Comparison of ENCODE assay signal across 22 cellular contexts in genomic region chr16:27491894-27492587, GRCh38. TPM values are rescaled to one million over a fixed set of nuclear protein-coding genes. Genes with fewer than 3 reads are reported as not detected.
DNase-seq lines count a peak whose midpoint lies in the region; ATAC-seq and TF ChIP-seq lines count a peak whose summit lies in the region.
"Had no signal": no experiment of that assay in that cellular context is flagged by ENCODE, and none has a peak within 500 bp of the region (broad histone marks: within the 10 kb centered on the region; RNA-seq: fewer than 3 reads in every experiment).

No MANE protein-coding gene starts in this region.

- no peak overlapping the region for H3K4me3 ChIP-seq in GM23338
- no peak overlapping the region for H3K4me3 ChIP-seq in trophoblast cell (ENCODE audit: low read depth, low read length)
- H3K4me3 ChIP-seq: K562, sigmoid colon had no signal

- H3K4me3 Mint-ChIP-seq in GM23338 (no peak overlapping the region), WTC11 (no peak overlapping the region)
- no peak overlapping the region for H3K4me3 Mint-ChIP-seq in activated CD4-positive, alpha-beta T cell treated with anti-CD3 and anti-CD28 coated beads for 36 hours
- H3K4me3 Mint-ChIP-seq: T-helper 1 cell treated with Interleukin-12 subunit alpha and Interleukin-12 subunit beta and Interleukin-4 antibody, amounts not matched to agents 30 μg/mL and 1 μg/mL, for 36 hours had no signal

- WGBS in trophoblast cell (ENCODE audit: extremely low coverage, insufficient coverage, insufficient read length) = no CpG with 5 or more reads among the region's 16 CpGs

- no peak overlapping the region for H3K18ac ChIP-seq in trophoblast cell (ENCODE audit: low read length)

- CTCF ChIA-PET in WTC11 (lab: Charles Lee) = no interaction called here
- CTCF ChIA-PET in activated CD4-positive, alpha-beta T cell treated with anti-CD3 and anti-CD28 coated beads for 36 hours (lab: Charles Lee) = no interaction called here

- H3K27me3 ChIP-seq in GM23338 (ENCODE audit: insufficient read depth) = no peaks in the 10 kb centered on the region
- H3K27me3 ChIP-seq in trophoblast cell (ENCODE audit: insufficient read depth, low read length) = no peaks in the 10 kb centered on the region
- H3K27me3 ChIP-seq: sigmoid colon had no signal

- intact Hi-C loops in left ventricle myocardium superior (cut with micrococcal nuclease) = no loop called here
- intact Hi-C loops in activated CD4-positive, alpha-beta T cell treated with anti-CD3 and anti-CD28 coated beads for 36 hours (cut with DNase I, micrococcal nuclease) = no loop called here

- no peak overlapping the region for H2BK5ac ChIP-seq in trophoblast cell (ENCODE audit: low read depth, low read length, poor library complexity)

- no peak for TF ChIP-seq CTCF in GM23338 (conservative IDR thresholded peaks at IDR 0.05; ENCODE audit: low read depth in 2 of 2)
- no peak for TF ChIP-seq CTCF in WTC11 (IDR thresholded peaks at IDR 0.05)

- H2AFZ ChIP-seq in GM23338 (no peak overlapping the region), trophoblast cell (ENCODE audit: insufficient read depth, low read length, poor library complexity) (no peak overlapping the region)

- H3K4me2 ChIP-seq in GM23338 = no peak overlapping the region
- no peak overlapping the region for H3K4me2 ChIP-seq in trophoblast cell (ENCODE audit: low read length)

- no peak overlapping the region for H2AK5ac ChIP-seq in trophoblast cell (ENCODE audit: low read length)

- H3K27me3 Mint-ChIP-seq in GM23338 (ENCODE audit: insufficient read depth, low read depth, poor library complexity) = peaks cover 4% of the 10 kb centered on the region
- H3K27me3 Mint-ChIP-seq in WTC11 (ENCODE audit: low read depth) = no peaks in the 10 kb centered on the region
- H3K27me3 Mint-ChIP-seq in activated CD4-positive, alpha-beta T cell treated with anti-CD3 and anti-CD28 coated beads for 36 hours = no peaks in the 10 kb centered on the region

- no peaks in the 10 kb centered on the region; the same call in none of the 2 replicates for H4K20me1 ChIP-seq in GM23338 (replicated peaks; ENCODE audit: insufficient read depth)

- H3K9me2 ChIP-seq in GM23338 (ENCODE audit: insufficient read depth) = no peaks in the 10 kb centered on the region

- no peak overlapping the region for H3K9ac ChIP-seq in trophoblast cell (ENCODE audit: low read length)

- H3K9me3 Mint-ChIP-seq in GM23338 (no peaks in the 10 kb centered on the region), WTC11 (no peaks in the 10 kb centered on the region)
- no peaks in the 10 kb centered on the region for H3K9me3 Mint-ChIP-seq in activated CD4-positive, alpha-beta T cell treated with anti-CD3 and anti-CD28 coated beads for 36 hours (ENCODE audit: low read depth)
- H3K9me3 Mint-ChIP-seq: T-helper 1 cell treated with Interleukin-12 subunit alpha and Interleukin-12 subunit beta and Interleukin-4 antibody, amounts not matched to agents 30 μg/mL and 1 μg/mL, for 36 hours had no signal

- peaks cover 31% of the 10 kb centered on the region for H3K36me3 ChIP-seq in GM23338 (ENCODE audit: insufficient read depth)
- H3K36me3 ChIP-seq in trophoblast cell (ENCODE audit: control insufficient read depth in 1 of 2, insufficient read depth in 2 of 2, low read length in 2 of 2) = peaks cover 65 to 72% of the 10 kb centered on the region in 2 experiments

- H3K23ac ChIP-seq in trophoblast cell (ENCODE audit: low read length) = no peak overlapping the region

- no peak overlapping the region for H3K14ac ChIP-seq in trophoblast cell (ENCODE audit: low read length)

- H2BK12ac ChIP-seq in trophoblast cell (ENCODE audit: low read length) = no peak overlapping the region

- POLR2A ChIA-PET in WTC11 (lab: Charles Lee) = no interaction called here
- POLR2A ChIA-PET in activated CD4-positive, alpha-beta T cell treated with anti-CD3 and anti-CD28 coated beads for 36 hours (lab: Charles Lee) = no interaction called here

- H4K12ac ChIP-seq in trophoblast cell (ENCODE audit: low read depth, low read length) = no peak overlapping the region

- no peak overlapping the region for H3K27ac ChIP-seq in GM23338 (ENCODE audit: low read depth)
- H3K27ac ChIP-seq in trophoblast cell (ENCODE audit: low read depth, low read length) = no peak overlapping the region
- H3K27ac ChIP-seq: VCaP had no signal

- H3F3A ChIP-seq in GM23338 (replicated peaks; ENCODE audit: low read depth) = no peaks in the 10 kb centered on the region

- H4K91ac ChIP-seq in trophoblast cell (ENCODE audit: low read depth, low read length) = no peak overlapping the region

- no peak overlapping the region for H4K8ac ChIP-seq in trophoblast cell (ENCODE audit: low read depth, low read length)

- H3K79me1 ChIP-seq in trophoblast cell (ENCODE audit: low read length) = no peaks in the 10 kb centered on the region

- peaks cover 82% of the 10 kb centered on the region for H3K36me3 Mint-ChIP-seq in GM23338 (ENCODE audit: low read depth)
- peaks cover 59% of the 10 kb centered on the region for H3K36me3 Mint-ChIP-seq in WTC11
- peaks cover 30% of the 10 kb centered on the region for H3K36me3 Mint-ChIP-seq in activated CD4-positive, alpha-beta T cell treated with anti-CD3 and anti-CD28 coated beads for 36 hours (ENCODE audit: low read depth)

- ATAC-seq in GM23338 (no peak), WTC11 (no peak), left ventricle myocardium superior (peak; percentile 51), GM18517 (IDR thresholded peaks at IDR 0.05; ENCODE audit: unreplicated experiment) (no peak)
- no peak for ATAC-seq in activated CD4-positive, alpha-beta T cell treated with anti-CD3 and anti-CD28 coated beads for 36 hours
- ATAC-seq: K562 had no signal

- H3K79me2 ChIP-seq in GM23338 (replicated peaks; ENCODE audit: insufficient read depth) = no peaks in the 10 kb centered on the region
- H3K79me2 ChIP-seq in trophoblast cell (ENCODE audit: control insufficient read depth, insufficient read depth, low read length, poor library complexity) = no peaks in the 10 kb centered on the region

- no peak overlapping the region for H2BK120ac ChIP-seq in trophoblast cell (ENCODE audit: insufficient read depth, low read length, poor library complexity)

- H3K4me1 ChIP-seq in GM23338 (ENCODE audit: insufficient read depth) = no peaks in the 10 kb centered on the region
- peaks cover 0 to 5% of the 10 kb centered on the region in 2 experiments for H3K4me1 ChIP-seq in trophoblast cell (ENCODE audit: control insufficient read depth in 1 of 2, insufficient read depth in 2 of 2, low read length in 2 of 2)
- H3K4me1 ChIP-seq: sigmoid colon had no signal

- H3K4me1 Mint-ChIP-seq in GM23338 = no peaks in the 10 kb centered on the region
- H3K4me1 Mint-ChIP-seq in WTC11 = no peaks in the 10 kb centered on the region
- H3K4me1 Mint-ChIP-seq in activated CD4-positive, alpha-beta T cell treated with anti-CD3 and anti-CD28 coated beads for 36 hours = no peaks in the 10 kb centered on the region

- H3K4ac ChIP-seq in trophoblast cell (ENCODE audit: low read depth, low read length) = no peak overlapping the region

- H3K27ac Mint-ChIP-seq in GM23338 (peak overlapping the region; percentile 78; the same call in 1 of the 2 replicates), WTC11 (peak overlapping the region; percentile 5; the same call in 1 of the 2 replicates)
- no peak overlapping the region for H3K27ac Mint-ChIP-seq in activated CD4-positive, alpha-beta T cell treated with anti-CD3 and anti-CD28 coated beads for 36 hours
- H3K27ac Mint-ChIP-seq: T-helper 1 cell treated with Interleukin-12 subunit alpha and Interleukin-12 subunit beta and Interleukin-4 antibody, amounts not matched to agents 30 μg/mL and 1 μg/mL, for 36 hours had no signal

- H3K9me3 ChIP-seq in trophoblast cell (ENCODE audit: insufficient read depth, low read depth, low read length) = peaks cover 2% of the 10 kb centered on the region
- H3K9me3 ChIP-seq: sigmoid colon had no signal

- DNase-seq in GM23338 (ENCODE audit: low spot score) = no peak
- DNase-seq in WTC11 (ENCODE audit: low spot score) = no peak
- DNase-seq in left ventricle myocardium superior = no peak
- DNase-seq in trophoblast cell = peak; percentile 60 to 66
- no peak for DNase-seq in activated CD4-positive, alpha-beta T cell treated with anti-CD3 and anti-CD28 coated beads for 36 hours
- DNase-seq in HT-29 (ENCODE audit: low spot score) = no peak
- DNase-seq in NCI-H1694 (lab: John Stamatoyannopoulos, UW) = no peak
- DNase-seq: activated CD8-positive, alpha-beta memory T cell treated with anti-CD3 and anti-CD28 coated beads for 24 hours; central memory CD4-positive, alpha-beta T cell; effector memory CD4-positive, alpha-beta T cell; H7; hippocampal formation; midbrain; NCI-H2029; NCI-H510A; SHP77 treated with DMSO at 0.1 percent for 48 hours; sigmoid colon; stimulated activated CD4-positive, alpha-beta T cell treated with anti-CD3 and anti-CD28 coated beads, Interleukin-1b, Interleukin-23, amount 100 ng/mL, for 48 hours had no signal

TF ChIP-seq in GM23338, 12 proteins besides CTCF, POLR2A, EP300 and RAD21 (continues in another document):
- TF ChIP-seq JUNB (IDR thresholded peaks at IDR 0.05; ENCODE audit: unreplicated experiment) = no peak
- TF ChIP-seq EZH2 (IDR thresholded peaks at IDR 0.05; ENCODE audit: low read depth, unreplicated experiment) = no peak
- no peak for TF ChIP-seq ZNF114 (CRISPR knock-in tag; IDR thresholded peaks at IDR 0.05)
- TF ChIP-seq EZH2phosphoT487 (IDR thresholded peaks at IDR 0.05; ENCODE audit: unreplicated experiment) = no peak
- no peak for TF ChIP-seq ZNF331 (CRISPR knock-in tag; IDR thresholded peaks at IDR 0.05; ENCODE audit: low read depth)

TF ChIP-seq in WTC11, 78 proteins besides CTCF, POLR2A, EP300 and RAD21:
- TF ChIP-seq SP1 (CRISPR knock-in tag; conservative IDR thresholded peaks at IDR 0.05) = no peak
TF ChIP-seq in WTC11: peak in this region for 0.

RNA-seq across cellular contexts. Expression of gene GTF3C1, which starts 57.7 kb away (rescaled TPM):
- 138 and 141 TPM in 2 replicates for total RNA-seq in GM23338 (2014; rRNA removed; shearing (Covaris generic))
- polyA plus RNA-seq in GM23338 (2016; fragmentation: Nextera tagmentation; extraction: Ambion mirVana) = 78.5 and 90.6 TPM in 2 replicates
- total RNA-seq in WTC11 (2021) (116 to 146 TPM (median 118 TPM) in 3 replicates), left ventricle myocardium superior (56.4 TPM)
- 39.8 and 43.4 TPM in 2 replicates for polyA plus RNA-seq in trophoblast cell (2013)
- total RNA-seq in activated CD4-positive, alpha-beta T cell treated with anti-CD3 and anti-CD28 coated beads for 36 hours = 10 to 100 TPM; 48.8 to 50.7 TPM
- 75.3 and 86.4 TPM in 2 replicates for total RNA-seq in HT-29 (2014; rRNA removed; shearing (Covaris generic))

RNA-seq across cellular contexts. Expression of gene KATNIP, which starts 57.9 kb away (rescaled TPM):
- total RNA-seq in GM23338 (2014; rRNA removed; shearing (Covaris generic)) = 6.6 and 11.8 TPM in 2 replicates
- polyA plus RNA-seq in GM23338 (2016; fragmentation: Nextera tagmentation; extraction: Ambion mirVana) = 7.0 and 8.6 TPM in 2 replicates
- total RNA-seq in WTC11 (2021) (17.2 to 23.0 TPM (median 17.5 TPM) in 3 replicates), left ventricle myocardium superior (12.7 TPM)
- polyA plus RNA-seq in trophoblast cell (2013) = 9.2 and 10.2 TPM in 2 replicates
- total RNA-seq in activated CD4-positive, alpha-beta T cell treated with anti-CD3 and anti-CD28 coated beads for 36 hours = 10 to 100 TPM; 12.3 to 12.8 TPM
- total RNA-seq in HT-29 (2014; rRNA removed; shearing (Covaris generic)) = 18.8 and 25.2 TPM in 2 replicates

Comparison
In these comparisons a context has a peak if more than half of its experiments do, and no peak if none do; other contexts are left out.
1. DNase-seq: peak in trophoblast cell (2 of 2); none in GM23338 (single experiment), WTC11 (single experiment), left ventricle myocardium superior (single experiment), activated CD4-positive, alpha-beta T cell treated with anti-CD3 and anti-CD28 coated beads for 36 hours (single experiment), HT-29 (single experiment) and NCI-H1694 (single experiment).